28 cellular contexts compared by ENCODE assay signal in the genomic region with DNA sequence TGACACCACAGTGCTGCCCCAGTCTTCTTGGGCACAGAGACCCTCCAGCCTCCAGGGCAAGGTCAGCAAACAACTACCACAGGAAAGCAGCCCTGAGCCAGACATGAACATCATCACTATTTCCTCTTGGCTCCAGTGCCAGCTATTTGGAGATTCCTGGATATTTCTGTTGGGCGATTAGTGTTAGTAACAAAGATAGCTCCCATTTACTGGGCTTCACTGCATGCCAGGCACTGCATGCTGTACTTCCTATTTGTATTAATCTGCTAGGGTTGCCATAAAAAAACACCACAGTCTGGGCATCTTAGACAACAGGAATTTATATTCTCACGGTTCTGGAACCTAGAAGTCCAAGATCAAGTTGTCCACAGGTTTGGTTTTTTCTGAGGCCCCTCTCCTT.
A peak's percentile ranks its signal among the peaks of the same experiment; 100 is the strongest.
DNase-seq lines count a peak whose midpoint lies in the region; ATAC-seq, FAIRE-seq and TF ChIP-seq lines count a peak whose summit lies in the region.
"Had no signal": no experiment of that assay in that cellular context is flagged by ENCODE, and none has a peak within 500 bp of the region (broad histone marks: within the 10 kb centered on the region; RNA-seq: fewer than 3 reads in every experiment).

No MANE protein-coding gene starts in this region.

- no peak for TF ChIP-seq POLR2A in body of pancreas (IDR thresholded peaks at IDR 0.05)
- no peak for TF ChIP-seq POLR2A in uterus (IDR thresholded peaks at IDR 0.05)

- DNase-seq in right cardiac atrium (no peak), cardiac septum (ENCODE audit: low spot score) (no peak), body of pancreas (peak in 1 of 4 donors; percentile 6), keratinocyte (ENCODE audit: low read depth, low spot score) (no peak), uterus (no peak), SKM-1 (lab: John Stamatoyannopoulos, UW; ENCODE audit: unreplicated experiment) (no peak), NCI-H1105 (lab: John Stamatoyannopoulos, UW) (no peak), NCI-H1092 (lab: John Stamatoyannopoulos, UW) (no peak)
- DNase-seq: activated CD4-positive, CD25-positive, alpha-beta regulatory T cell; activated CD8-positive, alpha-beta memory T cell treated with anti-CD3 and anti-CD28 coated beads, Interleukin-2, amount 10 ng/mL, durations not matched to agents 7 days and 5 days; activated T-cell treated with anti-CD3 and anti-CD28 coated beads, Interleukin-2, amount 50 U/mL, for 48 hours; BE2C; colonic mucosa; GDM1; GOT3; left colon; mesenchymal stem cell; NCI-H1048; NCI-H187 treated with DMSO at 0.1 percent for 48 hours; NCI-H526 treated with DMSO at 0.1 percent for 48 hours; stimulated activated CD8-positive, alpha-beta memory T cell treated with anti-CD3 and anti-CD28 coated beads, Interleukin-4, amount 100 ng/mL, for 48 hours; T-helper 1 cell; transverse colon had no signal

- ATAC-seq in right cardiac atrium (peak; percentile 29 to 49), body of pancreas (peak; percentile 30)
- ATAC-seq: activated CD8-positive, alpha-beta memory T cell treated with anti-CD3 and anti-CD28 coated beads, Interleukin-2, amount 10 ng/mL, durations not matched to agents 7 days and 5 days; esophagus mucosa; left colon had no signal

- no peaks in the 10 kb centered on the region for H3K9me1 ChIP-seq in keratinocyte (ENCODE audit: control insufficient read depth, extremely low read depth, insufficient read depth, low read length)

- no peaks in the 10 kb centered on the region for H3K79me2 ChIP-seq in keratinocyte (ENCODE audit: control insufficient read depth, insufficient read depth, low read length)
- H3K79me2 ChIP-seq: hepatocyte had no signal

- H3K27me3 ChIP-seq in right cardiac atrium (ENCODE audit: control insufficient read depth, insufficient read depth), result no peaks in the 10 kb centered on the region
- no peaks in the 10 kb centered on the region for H3K27me3 ChIP-seq in body of pancreas
- H3K27me3 ChIP-seq in keratinocyte (ENCODE audit: control insufficient read depth, extremely low read depth, insufficient read depth, low read length), result no peaks in the 10 kb centered on the region
- no peaks in the 10 kb centered on the region for H3K27me3 ChIP-seq in uterus
- H3K27me3 ChIP-seq: BE2C, colonic mucosa, hepatocyte, neutrophil, transverse colon had no signal

- H3K4me1 ChIP-seq in right cardiac atrium (ENCODE audit: control insufficient read depth, insufficient read depth, low read length) (peaks cover 2% of the 10 kb centered on the region), body of pancreas (peaks cover 13% of the 10 kb centered on the region), keratinocyte (ENCODE audit: control insufficient read depth, extremely low read depth, insufficient read depth, low read length) (peaks cover 22% of the 10 kb centered on the region), uterus (peaks cover 6% of the 10 kb centered on the region in 2 donors)
- H3K4me1 ChIP-seq: BE2C, colonic mucosa, transverse colon had no signal

- no peaks in the 10 kb centered on the region for H4K20me1 ChIP-seq in keratinocyte (ENCODE audit: control insufficient read depth, extremely low read depth, insufficient read depth, low read length)

- 24% methylated on average over 2 of the region's 2 CpGs for WGBS in right cardiac atrium
- WGBS in body of pancreas, 2 donors, result 64 to 67% methylated on average over 2 of the region's 2 CpGs

- H3K9me3 ChIP-seq in right cardiac atrium (ENCODE audit: control insufficient read depth, low read length) (no peaks in the 10 kb centered on the region), body of pancreas (no peaks in the 10 kb centered on the region), keratinocyte (ENCODE audit: control insufficient read depth, low read depth, low read length) (no peaks in the 10 kb centered on the region), uterus (no peaks in the 10 kb centered on the region)
- H3K9me3 ChIP-seq: BE2C, colonic mucosa, neutrophil, transverse colon had no signal

- no peak overlapping the region for H3K27ac ChIP-seq in right cardiac atrium (ENCODE audit: low read length)
- H3K27ac ChIP-seq in body of pancreas, result peak overlapping the region in 1 of 4 donors; percentile 9
- H3K27ac ChIP-seq in keratinocyte (ENCODE audit: control insufficient read depth, insufficient read depth, low read length), result no peak overlapping the region
- peak overlapping the region; percentile 33 to 66 for H3K27ac ChIP-seq in uterus
- H3K27ac ChIP-seq: colonic mucosa, hepatocyte, neutrophil, transverse colon had no signal

- intact Hi-C loops in right cardiac atrium (cut with DNase I) (no loop called here), cardiac septum (cut with DNase I) (no loop called here), body of pancreas (cut with DNase I) (no loop called here), uterus (cut with DNase I; ENCODE audit: low total_unique reads) (no loop called here)

- dilution Hi-C loops in keratinocyte (cut with MboI; ENCODE audit: extremely low pct_ligation_motif_present, low sequenced_read_pairs), result no loop called here

- no peak overlapping the region for H3K9ac ChIP-seq in keratinocyte (ENCODE audit: control insufficient read depth, extremely low read depth, insufficient read depth, low read length)

- H3K4me3 ChIP-seq in right cardiac atrium (ENCODE audit: low read length) (no peak overlapping the region), body of pancreas (no peak overlapping the region), keratinocyte (ENCODE audit: control insufficient read depth in 2 of 3, extremely low read depth in 1 of 3, insufficient read depth in 2 of 3, low read depth in 1 of 3, low read length in 3 of 3) (no peak overlapping the region), uterus (no peak overlapping the region)
- H3K4me3 ChIP-seq: colonic mucosa, hepatocyte, skin epidermis, transverse colon had no signal

- H3K36me3 ChIP-seq in body of pancreas (replicated peaks in 1 of 2; ENCODE audit: insufficient read depth in 1 of 2, low read depth in 2 of 2) (no peaks in the 10 kb centered on the region), keratinocyte (ENCODE audit: control insufficient read depth in 2 of 2, extremely low read depth in 1 of 2, insufficient read depth in 2 of 2, low read length in 2 of 2) (no peaks in the 10 kb centered on the region), uterus (no peaks in the 10 kb centered on the region)
- H3K36me3 ChIP-seq: BE2C, colonic mucosa, neutrophil, transverse colon had no signal

- peak; percentile 44 for FAIRE-seq in keratinocyte (lab: Jason Lieb, UNC)
- FAIRE-seq: frontal cortex had no signal

- no peak overlapping the region for H3K4me2 ChIP-seq in keratinocyte (ENCODE audit: control insufficient read depth, extremely low read depth, insufficient read depth, low read depth, low read length)
- H3K4me2 ChIP-seq: hepatocyte had no signal

- no peak overlapping the region for H2AFZ ChIP-seq in keratinocyte (ENCODE audit: control insufficient read depth, low read length)
- H2AFZ ChIP-seq: hepatocyte had no signal

- TF ChIP-seq CTCF in body of pancreas (IDR thresholded peaks at IDR 0.05), result no peak
- TF ChIP-seq CTCF in keratinocyte (optimal IDR thresholded peaks at IDR 0.05 in 1 of 3, IDR thresholded peaks at IDR 0.05 in 1 of 3, conservative IDR thresholded peaks at IDR 0.05 in 1 of 3; ENCODE audit: extremely low read depth in 1 of 3, insufficient read depth in 2 of 3, low read length in 3 of 3), result no peak
- no peak for TF ChIP-seq CTCF in uterus (IDR thresholded peaks at IDR 0.05)

Comparison
In these comparisons a context has a peak if more than half of its experiments do, and no peak if none do; other contexts are left out.
1. H3K27ac ChIP-seq: peak in uterus (2 of 2); none in right cardiac atrium (single experiment) and keratinocyte (single experiment).